10 cellular contexts compared by ENCODE assay signal in the genomic region with DNA sequence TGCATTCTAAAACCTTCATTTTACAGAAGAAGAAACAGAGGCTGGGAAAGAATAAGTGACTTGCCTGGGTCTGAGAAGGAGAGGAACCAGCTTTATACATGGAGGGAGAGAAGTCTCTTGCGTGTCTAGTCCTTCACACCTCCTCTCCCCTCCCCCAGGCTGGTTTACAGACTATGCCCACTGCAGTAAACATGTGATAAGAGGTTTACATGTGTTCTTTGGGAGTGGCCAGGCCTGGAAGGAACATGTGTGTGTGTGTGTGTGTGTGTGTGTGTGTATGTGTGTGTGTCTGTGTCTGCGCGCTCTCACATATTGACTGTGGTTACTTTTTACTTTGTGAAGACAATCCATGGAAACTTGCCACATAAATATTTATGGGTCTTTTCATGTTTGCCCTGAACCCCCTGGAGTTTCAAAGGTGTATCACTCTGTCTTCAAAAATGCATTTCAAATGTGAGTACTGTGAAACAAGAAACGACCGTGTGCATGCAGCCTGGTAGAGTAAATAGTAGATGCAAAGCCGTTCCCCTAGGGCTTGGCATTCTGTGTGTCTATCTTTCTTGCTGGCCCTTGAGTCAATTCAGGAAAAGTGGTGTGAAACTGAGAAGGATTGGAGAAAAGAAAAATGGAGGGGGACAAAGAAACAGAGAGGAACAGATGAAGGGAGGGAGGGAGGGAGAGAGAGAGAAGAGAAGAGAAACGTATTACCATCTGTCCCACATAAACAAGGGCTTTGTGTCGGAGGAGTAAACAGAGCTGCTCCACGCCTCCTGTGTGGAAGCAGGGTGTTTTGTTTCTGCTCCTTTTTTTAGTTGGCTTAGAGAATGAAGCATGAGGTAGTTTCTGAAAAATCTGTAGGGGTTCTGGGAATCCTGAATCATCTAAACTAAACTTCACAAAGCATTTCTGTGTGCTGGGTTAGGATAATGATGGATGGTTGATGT. TPM values are rescaled to one million over a fixed set of nuclear protein-coding genes. Genes with fewer than 3 reads are reported as not detected.
A peak's percentile ranks its signal among the peaks of the same experiment; 100 is the strongest.
DNase-seq lines count a peak whose midpoint lies in the region; ATAC-seq and TF ChIP-seq lines count a peak whose summit lies in the region.
"Had no signal": no experiment of that assay in that cellular context is flagged by ENCODE, and none has a peak within 500 bp of the region (broad histone marks: within the 10 kb centered on the region; RNA-seq: fewer than 3 reads in every experiment).

No MANE protein-coding gene starts in this region.

- ATAC-seq in GM23338 (peak; percentile 14; the same call in 2 of the 3 replicates), WTC11 (no peak), GM21381 (IDR thresholded peaks at IDR 0.05; ENCODE audit: unreplicated experiment) (no peak), GM21447 (IDR thresholded peaks at IDR 0.05; ENCODE audit: unreplicated experiment) (no peak)

- H3K9me3 Mint-ChIP-seq in GM23338, result no peaks in the 10 kb centered on the region
- H3K9me3 Mint-ChIP-seq in WTC11, result no peaks in the 10 kb centered on the region
- H3K9me3 Mint-ChIP-seq: activated B cell treated with CpG ODN at 0.5 μM for 24 hours had no signal

- H3K4me2 ChIP-seq in GM23338, result no peak overlapping the region

- TF ChIP-seq CTCF in GM23338 (conservative IDR thresholded peaks at IDR 0.05; ENCODE audit: low read depth in 2 of 2) (no peak), WTC11 (IDR thresholded peaks at IDR 0.05) (no peak)

- H3K4me3 ChIP-seq in GM23338, result no peak overlapping the region
- H3K4me3 ChIP-seq: adrenal gland had no signal

- no peaks in the 10 kb centered on the region for H3K79me2 ChIP-seq in GM23338 (replicated peaks; ENCODE audit: insufficient read depth)

- no peaks in the 10 kb centered on the region for H3F3A ChIP-seq in GM23338 (replicated peaks; ENCODE audit: low read depth)

- peaks cover 28% of the 10 kb centered on the region for H3K4me1 ChIP-seq in GM23338 (ENCODE audit: insufficient read depth)

- H3K27ac ChIP-seq in GM23338 (ENCODE audit: low read depth), result no peak overlapping the region
- H3K27ac ChIP-seq: adrenal gland had no signal

- H3K36me3 ChIP-seq in GM23338 (ENCODE audit: insufficient read depth), result no peaks in the 10 kb centered on the region
- H3K36me3 ChIP-seq: adrenal gland had no signal

- H3K36me3 Mint-ChIP-seq in GM23338 (ENCODE audit: low read depth) (no peaks in the 10 kb centered on the region), WTC11 (no peaks in the 10 kb centered on the region)

- H3K4me3 Mint-ChIP-seq in GM23338 (no peak overlapping the region), WTC11 (no peak overlapping the region)
- H3K4me3 Mint-ChIP-seq: activated B cell treated with CpG ODN at 0.5 μM for 24 hours had no signal

- H3K9me2 ChIP-seq in GM23338 (ENCODE audit: insufficient read depth), result no peaks in the 10 kb centered on the region

- H3K4me1 Mint-ChIP-seq in GM23338 (peaks cover 39% of the 10 kb centered on the region), WTC11 (peaks cover 36% of the 10 kb centered on the region)
- H3K4me1 Mint-ChIP-seq: activated B cell treated with CpG ODN at 0.5 μM for 24 hours had no signal

- H3K27ac Mint-ChIP-seq in GM23338, result no peak overlapping the region
- no peak overlapping the region for H3K27ac Mint-ChIP-seq in WTC11
- H3K27ac Mint-ChIP-seq: activated B cell treated with CpG ODN at 0.5 μM for 24 hours had no signal

- CTCF ChIA-PET in WTC11 (lab: Charles Lee), result interaction anchor here (1.2 to 1.5 kb wide), 4 partner anchors 26 to 391 kb away, joined by 3 to 5 read pairs (median 4); no protein-coding TSS in a partner anchor

- peak overlapping the region; percentile 87 for H2AFZ ChIP-seq in GM23338

- H4K20me1 ChIP-seq in GM23338 (replicated peaks; ENCODE audit: insufficient read depth), result no peaks in the 10 kb centered on the region

- H3K27me3 Mint-ChIP-seq in GM23338 (ENCODE audit: insufficient read depth, low read depth, poor library complexity), result no peaks in the 10 kb centered on the region
- no peaks in the 10 kb centered on the region for H3K27me3 Mint-ChIP-seq in WTC11 (ENCODE audit: low read depth)

- no peak for DNase-seq in GM23338 (ENCODE audit: low spot score)
- peak; percentile 97 for DNase-seq in NCI-H2171 treated with DMSO at 0.1 percent for 48 hours (lab: John Stamatoyannopoulos, UW)
- DNase-seq in dedifferentiated amniotic fluid mesenchymal stem cell (ENCODE audit: extremely low spot score), result peak; percentile 49
- DNase-seq in pons (ENCODE audit: low spot score), result peak; percentile 96
- DNase-seq in WTC11 (ENCODE audit: low spot score), result no peak
- no peak for DNase-seq in T-helper 9 cell
- DNase-seq: activated B cell treated with CpG ODN at 0.5 μM for 24 hours, adrenal gland had no signal

- no peaks in the 10 kb centered on the region for H3K27me3 ChIP-seq in GM23338 (ENCODE audit: insufficient read depth)

- POLR2A ChIA-PET in WTC11 (lab: Charles Lee), result no interaction called here

TF ChIP-seq in GM23338, 12 proteins besides CTCF, POLR2A, EP300 and RAD21 (continues in another document):
- TF ChIP-seq NANOG (IDR thresholded peaks at IDR 0.05; ENCODE audit: borderline replicate concordance) (no peak), POLR2AphosphoS5 (IDR thresholded peaks at IDR 0.05; ENCODE audit: low read depth) (no peak), EZH2phosphoT487 (IDR thresholded peaks at IDR 0.05; ENCODE audit: unreplicated experiment) (no peak), JUNB (IDR thresholded peaks at IDR 0.05; ENCODE audit: unreplicated experiment) (no peak), ZNF114 (CRISPR knock-in tag; IDR thresholded peaks at IDR 0.05) (no peak)
- TF ChIP-seq, protein P1, sequence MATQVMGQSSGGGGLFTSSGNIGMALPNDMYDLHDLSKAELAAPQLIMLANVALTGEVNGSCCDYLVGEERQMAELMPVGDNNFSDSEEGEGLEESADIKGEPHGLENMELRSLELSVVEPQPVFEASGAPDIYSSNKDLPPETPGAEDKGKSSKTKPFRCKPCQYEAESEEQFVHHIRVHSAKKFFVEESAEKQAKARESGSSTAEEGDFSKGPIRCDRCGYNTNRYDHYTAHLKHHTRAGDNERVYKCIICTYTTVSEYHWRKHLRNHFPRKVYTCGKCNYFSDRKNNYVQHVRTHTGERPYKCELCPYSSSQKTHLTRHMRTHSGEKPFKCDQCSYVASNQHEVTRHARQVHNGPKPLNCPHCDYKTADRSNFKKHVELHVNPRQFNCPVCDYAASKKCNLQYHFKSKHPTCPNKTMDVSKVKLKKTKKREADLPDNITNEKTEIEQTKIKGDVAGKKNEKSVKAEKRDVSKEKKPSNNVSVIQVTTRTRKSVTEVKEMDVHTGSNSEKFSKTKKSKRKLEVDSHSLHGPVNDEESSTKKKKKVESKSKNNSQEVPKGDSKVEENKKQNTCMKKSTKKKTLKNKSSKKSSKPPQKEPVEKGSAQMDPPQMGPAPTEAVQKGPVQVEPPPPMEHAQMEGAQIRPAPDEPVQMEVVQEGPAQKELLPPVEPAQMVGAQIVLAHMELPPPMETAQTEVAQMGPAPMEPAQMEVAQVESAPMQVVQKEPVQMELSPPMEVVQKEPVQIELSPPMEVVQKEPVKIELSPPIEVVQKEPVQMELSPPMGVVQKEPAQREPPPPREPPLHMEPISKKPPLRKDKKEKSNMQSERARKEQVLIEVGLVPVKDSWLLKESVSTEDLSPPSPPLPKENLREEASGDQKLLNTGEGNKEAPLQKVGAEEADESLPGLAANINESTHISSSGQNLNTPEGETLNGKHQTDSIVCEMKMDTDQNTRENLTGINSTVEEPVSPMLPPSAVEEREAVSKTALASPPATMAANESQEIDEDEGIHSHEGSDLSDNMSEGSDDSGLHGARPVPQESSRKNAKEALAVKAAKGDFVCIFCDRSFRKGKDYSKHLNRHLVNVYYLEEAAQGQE (IDR thresholded peaks at IDR 0.05; ENCODE audit: unreplicated experiment), result no peak

TF ChIP-seq in WTC11, 78 proteins besides CTCF, POLR2A, EP300 and RAD21:
- no peak for TF ChIP-seq ESRRA (CRISPR knock-in tag; IDR thresholded peaks at IDR 0.05; ENCODE audit: borderline replicate concordance)

RNA-seq across cellular contexts. Expression of a gene that starts 51.7 kb away (rescaled TPM):
- total RNA-seq in GM23338 (2014; rRNA removed; shearing (Covaris generic)), result 8.1 and 8.3 TPM in 2 replicates
- 5.2 and 6.8 TPM in 2 replicates for polyA plus RNA-seq in GM23338 (2016; fragmentation: Nextera tagmentation; extraction: Ambion mirVana)
- 12.1 to 12.6 TPM (median 12.5 TPM) in 3 replicates for total RNA-seq in WTC11 (2021)

Comparison
In these comparisons a context has a peak if more than half of its experiments do, and no peak if none do; other contexts are left out.
1. DNase-seq: peak in NCI-H2171 treated with DMSO at 0.1 percent for 48 hours (single experiment), dedifferentiated amniotic fluid mesenchymal stem cell (single experiment) and pons (single experiment); none in GM23338 (single experiment), WTC11 (single experiment) and T-helper 9 cell (single experiment).